Comparison of ENCODE assay signal across 1 cellular context in the genomic region with DNA sequence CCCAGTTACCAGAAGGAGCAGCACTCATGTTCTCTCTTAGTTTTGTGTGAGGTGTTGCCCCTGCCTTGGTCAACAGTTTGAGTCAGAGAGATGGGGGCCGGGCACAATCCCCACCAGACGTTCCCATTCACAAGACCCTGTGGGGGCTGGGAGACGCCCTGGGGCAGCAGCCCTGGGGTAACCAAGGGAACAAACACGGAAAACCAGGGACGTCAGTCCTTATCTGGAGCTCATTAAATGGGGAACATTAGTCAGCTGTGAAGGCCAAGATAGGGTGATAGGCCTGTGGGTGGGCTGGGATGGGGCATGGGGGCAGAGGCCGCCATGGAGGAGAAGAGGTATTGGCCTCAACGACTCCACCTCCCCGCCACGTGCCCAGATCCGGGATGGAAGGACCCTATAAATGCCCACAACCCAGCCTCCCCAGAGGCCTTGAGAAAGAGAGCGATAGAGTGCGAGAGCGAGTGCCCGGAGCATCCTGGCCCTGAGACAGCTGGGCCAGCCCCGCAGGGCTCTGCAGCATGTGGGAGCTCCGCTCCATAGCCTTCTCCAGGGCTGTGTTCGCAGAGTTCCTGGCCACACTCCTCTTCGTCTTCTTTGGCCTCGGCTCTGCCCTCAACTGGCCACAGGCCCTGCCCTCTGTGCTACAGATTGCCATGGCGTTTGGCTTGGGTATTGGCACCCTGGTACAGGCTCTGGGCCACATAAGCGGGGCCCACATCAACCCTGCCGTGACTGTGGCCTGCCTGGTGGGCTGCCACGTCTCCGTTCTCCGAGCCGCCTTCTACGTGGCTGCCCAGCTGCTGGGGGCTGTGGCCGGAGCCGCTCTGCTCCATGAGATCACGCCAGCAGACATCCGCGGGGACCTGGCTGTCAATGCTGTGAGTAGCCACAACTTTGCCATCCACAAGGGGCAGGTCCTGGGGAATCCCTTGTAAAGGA.
TF ChIP-seq lines count a peak whose summit lies in the region.

A gene with protein sequence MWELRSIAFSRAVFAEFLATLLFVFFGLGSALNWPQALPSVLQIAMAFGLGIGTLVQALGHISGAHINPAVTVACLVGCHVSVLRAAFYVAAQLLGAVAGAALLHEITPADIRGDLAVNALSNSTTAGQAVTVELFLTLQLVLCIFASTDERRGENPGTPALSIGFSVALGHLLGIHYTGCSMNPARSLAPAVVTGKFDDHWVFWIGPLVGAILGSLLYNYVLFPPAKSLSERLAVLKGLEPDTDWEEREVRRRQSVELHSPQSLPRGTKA (plus strand): TSS at position 428 of the 942 bp plus-strand sequence. CDS start 94 bp downstream, at position 522.

TF ChIP-seq in H1, 55 proteins besides CTCF, POLR2A, EP300 and RAD21:
- TF ChIP-seq RNF2 (IDR thresholded peaks at IDR 0.05; ENCODE audit: borderline replicate concordance, low read depth, low read length, missing control alignments, poor library complexity, severe bottlenecking) (no peak), NRF1 (IDR thresholded peaks at IDR 0.05; ENCODE audit: low read depth, low read length) (no peak), TAF7 (optimal IDR thresholded peaks at IDR 0.05; ENCODE audit: borderline replicate concordance, low read depth, low read length) (no peak), KDM4A (IDR thresholded peaks at IDR 0.05; ENCODE audit: low read depth, low read length, severe bottlenecking) (no peak), HDAC6 (IDR thresholded peaks at IDR 0.05; ENCODE audit: low read depth, low read length) (no peak), SIRT6 (IDR thresholded peaks at IDR 0.05; ENCODE audit: low read length) (no peak), SIX5 (IDR thresholded peaks at IDR 0.05; ENCODE audit: low read depth, low read length) (no peak), SP2 (IDR thresholded peaks at IDR 0.05; ENCODE audit: low read length) (no peak), RXRA (IDR thresholded peaks at IDR 0.05; ENCODE audit: insufficient read depth, low read depth, low read length) (no peak), KDM1A (IDR thresholded peaks at IDR 0.05; ENCODE audit: borderline replicate concordance, low read length) (no peak), CBX8 (IDR thresholded peaks at IDR 0.05; ENCODE audit: borderline replicate concordance, low read depth, low read length) (no peak)
- TF ChIP-seq, protein P1, sequence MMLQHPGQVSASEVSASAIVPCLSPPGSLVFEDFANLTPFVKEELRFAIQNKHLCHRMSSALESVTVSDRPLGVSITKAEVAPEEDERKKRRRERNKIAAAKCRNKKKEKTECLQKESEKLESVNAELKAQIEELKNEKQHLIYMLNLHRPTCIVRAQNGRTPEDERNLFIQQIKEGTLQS (IDR thresholded peaks at IDR 0.05; ENCODE audit: insufficient read depth, low read depth, low read length) = no peak
- TF ChIP-seq, protein P2, sequence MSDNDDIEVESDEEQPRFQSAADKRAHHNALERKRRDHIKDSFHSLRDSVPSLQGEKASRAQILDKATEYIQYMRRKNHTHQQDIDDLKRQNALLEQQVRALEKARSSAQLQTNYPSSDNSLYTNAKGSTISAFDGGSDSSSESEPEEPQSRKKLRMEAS (IDR thresholded peaks at IDR 0.05) = no peak
- TF ChIP-seq, protein P3, sequence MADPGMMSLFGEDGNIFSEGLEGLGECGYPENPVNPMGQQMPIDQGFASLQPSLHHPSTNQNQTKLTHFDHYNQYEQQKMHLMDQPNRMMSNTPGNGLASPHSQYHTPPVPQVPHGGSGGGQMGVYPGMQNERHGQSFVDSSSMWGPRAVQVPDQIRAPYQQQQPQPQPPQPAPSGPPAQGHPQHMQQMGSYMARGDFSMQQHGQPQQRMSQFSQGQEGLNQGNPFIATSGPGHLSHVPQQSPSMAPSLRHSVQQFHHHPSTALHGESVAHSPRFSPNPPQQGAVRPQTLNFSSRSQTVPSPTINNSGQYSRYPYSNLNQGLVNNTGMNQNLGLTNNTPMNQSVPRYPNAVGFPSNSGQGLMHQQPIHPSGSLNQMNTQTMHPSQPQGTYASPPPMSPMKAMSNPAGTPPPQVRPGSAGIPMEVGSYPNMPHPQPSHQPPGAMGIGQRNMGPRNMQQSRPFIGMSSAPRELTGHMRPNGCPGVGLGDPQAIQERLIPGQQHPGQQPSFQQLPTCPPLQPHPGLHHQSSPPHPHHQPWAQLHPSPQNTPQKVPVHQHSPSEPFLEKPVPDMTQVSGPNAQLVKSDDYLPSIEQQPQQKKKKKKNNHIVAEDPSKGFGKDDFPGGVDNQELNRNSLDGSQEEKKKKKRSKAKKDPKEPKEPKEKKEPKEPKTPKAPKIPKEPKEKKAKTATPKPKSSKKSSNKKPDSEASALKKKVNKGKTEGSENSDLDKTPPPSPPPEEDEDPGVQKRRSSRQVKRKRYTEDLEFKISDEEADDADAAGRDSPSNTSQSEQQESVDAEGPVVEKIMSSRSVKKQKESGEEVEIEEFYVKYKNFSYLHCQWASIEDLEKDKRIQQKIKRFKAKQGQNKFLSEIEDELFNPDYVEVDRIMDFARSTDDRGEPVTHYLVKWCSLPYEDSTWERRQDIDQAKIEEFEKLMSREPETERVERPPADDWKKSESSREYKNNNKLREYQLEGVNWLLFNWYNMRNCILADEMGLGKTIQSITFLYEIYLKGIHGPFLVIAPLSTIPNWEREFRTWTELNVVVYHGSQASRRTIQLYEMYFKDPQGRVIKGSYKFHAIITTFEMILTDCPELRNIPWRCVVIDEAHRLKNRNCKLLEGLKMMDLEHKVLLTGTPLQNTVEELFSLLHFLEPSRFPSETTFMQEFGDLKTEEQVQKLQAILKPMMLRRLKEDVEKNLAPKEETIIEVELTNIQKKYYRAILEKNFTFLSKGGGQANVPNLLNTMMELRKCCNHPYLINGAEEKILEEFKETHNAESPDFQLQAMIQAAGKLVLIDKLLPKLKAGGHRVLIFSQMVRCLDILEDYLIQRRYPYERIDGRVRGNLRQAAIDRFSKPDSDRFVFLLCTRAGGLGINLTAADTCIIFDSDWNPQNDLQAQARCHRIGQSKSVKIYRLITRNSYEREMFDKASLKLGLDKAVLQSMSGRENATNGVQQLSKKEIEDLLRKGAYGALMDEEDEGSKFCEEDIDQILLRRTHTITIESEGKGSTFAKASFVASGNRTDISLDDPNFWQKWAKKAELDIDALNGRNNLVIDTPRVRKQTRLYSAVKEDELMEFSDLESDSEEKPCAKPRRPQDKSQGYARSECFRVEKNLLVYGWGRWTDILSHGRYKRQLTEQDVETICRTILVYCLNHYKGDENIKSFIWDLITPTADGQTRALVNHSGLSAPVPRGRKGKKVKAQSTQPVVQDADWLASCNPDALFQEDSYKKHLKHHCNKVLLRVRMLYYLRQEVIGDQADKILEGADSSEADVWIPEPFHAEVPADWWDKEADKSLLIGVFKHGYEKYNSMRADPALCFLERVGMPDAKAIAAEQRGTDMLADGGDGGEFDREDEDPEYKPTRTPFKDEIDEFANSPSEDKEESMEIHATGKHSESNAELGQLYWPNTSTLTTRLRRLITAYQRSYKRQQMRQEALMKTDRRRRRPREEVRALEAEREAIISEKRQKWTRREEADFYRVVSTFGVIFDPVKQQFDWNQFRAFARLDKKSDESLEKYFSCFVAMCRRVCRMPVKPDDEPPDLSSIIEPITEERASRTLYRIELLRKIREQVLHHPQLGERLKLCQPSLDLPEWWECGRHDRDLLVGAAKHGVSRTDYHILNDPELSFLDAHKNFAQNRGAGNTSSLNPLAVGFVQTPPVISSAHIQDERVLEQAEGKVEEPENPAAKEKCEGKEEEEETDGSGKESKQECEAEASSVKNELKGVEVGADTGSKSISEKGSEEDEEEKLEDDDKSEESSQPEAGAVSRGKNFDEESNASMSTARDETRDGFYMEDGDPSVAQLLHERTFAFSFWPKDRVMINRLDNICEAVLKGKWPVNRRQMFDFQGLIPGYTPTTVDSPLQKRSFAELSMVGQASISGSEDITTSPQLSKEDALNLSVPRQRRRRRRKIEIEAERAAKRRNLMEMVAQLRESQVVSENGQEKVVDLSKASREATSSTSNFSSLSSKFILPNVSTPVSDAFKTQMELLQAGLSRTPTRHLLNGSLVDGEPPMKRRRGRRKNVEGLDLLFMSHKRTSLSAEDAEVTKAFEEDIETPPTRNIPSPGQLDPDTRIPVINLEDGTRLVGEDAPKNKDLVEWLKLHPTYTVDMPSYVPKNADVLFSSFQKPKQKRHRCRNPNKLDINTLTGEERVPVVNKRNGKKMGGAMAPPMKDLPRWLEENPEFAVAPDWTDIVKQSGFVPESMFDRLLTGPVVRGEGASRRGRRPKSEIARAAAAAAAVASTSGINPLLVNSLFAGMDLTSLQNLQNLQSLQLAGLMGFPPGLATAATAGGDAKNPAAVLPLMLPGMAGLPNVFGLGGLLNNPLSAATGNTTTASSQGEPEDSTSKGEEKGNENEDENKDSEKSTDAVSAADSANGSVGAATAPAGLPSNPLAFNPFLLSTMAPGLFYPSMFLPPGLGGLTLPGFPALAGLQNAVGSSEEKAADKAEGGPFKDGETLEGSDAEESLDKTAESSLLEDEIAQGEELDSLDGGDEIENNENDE (IDR thresholded peaks at IDR 0.05; ENCODE audit: insufficient replicate concordance, low read length) = no peak
- TF ChIP-seq, protein P4, sequence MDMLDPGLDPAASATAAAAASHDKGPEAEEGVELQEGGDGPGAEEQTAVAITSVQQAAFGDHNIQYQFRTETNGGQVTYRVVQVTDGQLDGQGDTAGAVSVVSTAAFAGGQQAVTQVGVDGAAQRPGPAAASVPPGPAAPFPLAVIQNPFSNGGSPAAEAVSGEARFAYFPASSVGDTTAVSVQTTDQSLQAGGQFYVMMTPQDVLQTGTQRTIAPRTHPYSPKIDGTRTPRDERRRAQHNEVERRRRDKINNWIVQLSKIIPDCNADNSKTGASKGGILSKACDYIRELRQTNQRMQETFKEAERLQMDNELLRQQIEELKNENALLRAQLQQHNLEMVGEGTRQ (IDR thresholded peaks at IDR 0.05; ENCODE audit: low read length) = no peak
